Comparison of ENCODE assay signal across 8 cellular contexts in genomic region chr6:27630727-27631613, GRCh38.
DNase-seq lines count a peak whose midpoint lies in the region; ATAC-seq and TF ChIP-seq lines count a peak whose summit lies in the region.

No MANE protein-coding gene starts in this region.

- no peaks in the 10 kb centered on the region for H3K27me3 ChIP-seq in HAP-1 (ENCODE audit: low read depth)
- H3K27me3 ChIP-seq in testis, result no peaks in the 10 kb centered on the region
- H3K27me3 ChIP-seq in tibial nerve, result peaks cover 0 to 27% of the 10 kb centered on the region in 2 donors

- TF ChIP-seq POLR2A in testis (IDR thresholded peaks at IDR 0.05), result no peak
- TF ChIP-seq POLR2A in tibial nerve (IDR thresholded peaks at IDR 0.05), result no peak

- no peaks in the 10 kb centered on the region for H3K36me3 ChIP-seq in HAP-1 (replicated peaks)
- no peaks in the 10 kb centered on the region for H3K36me3 ChIP-seq in testis (ENCODE audit: low read depth, missing control alignments)
- no peaks in the 10 kb centered on the region for H3K36me3 ChIP-seq in tibial nerve

- DNase-seq in Ammon's horn (ENCODE audit: low spot score), result peak; percentile 58
- DNase-seq in HAP-1 (ENCODE audit: low spot score in 2 of 2), result peak; percentile 79 to 89
- peak; percentile 66 for DNase-seq in RPMI7951 (ENCODE audit: low read depth)
- DNase-seq in cardiac fibroblast (ENCODE audit: low read depth in 2 of 2), result peak; percentile 58 to 85
- DNase-seq in midbrain (lab: John Stamatoyannopoulos, UW), result peak; percentile 15
- peak; percentile 84 for DNase-seq in testis
- no peak for DNase-seq in tibial nerve (ENCODE audit: low spot score in 2 of 2)

- H3K4me1 ChIP-seq in HAP-1 (peaks cover 3% of the 10 kb centered on the region; the same call in 1 of the 2 replicates), testis (no peaks in the 10 kb centered on the region), tibial nerve (peaks cover 0 to 11% (median 0%) of the 10 kb centered on the region in 4 donors)

- TF ChIP-seq CTCF in cardiac fibroblast (IDR thresholded peaks at IDR 0.05; ENCODE audit: low read depth, low read length) (peak; percentile 28), testis (IDR thresholded peaks at IDR 0.05) (no peak), tibial nerve (IDR thresholded peaks at IDR 0.05) (no peak)

- no peaks in the 10 kb centered on the region; the same call in 1 of the 2 replicates for H3K9me3 ChIP-seq in HAP-1
- H3K9me3 ChIP-seq in testis, result no peaks in the 10 kb centered on the region
- H3K9me3 ChIP-seq in tibial nerve, result peaks cover 0 to 4% (median 0%) of the 10 kb centered on the region in 4 donors

- H3K27ac ChIP-seq in testis, result peak overlapping the region; percentile 30 to 47
- no peak overlapping the region for H3K27ac ChIP-seq in tibial nerve

- TF ChIP-seq EP300 in tibial nerve (IDR thresholded peaks at IDR 0.05), result no peak

- intact Hi-C loops in testis (cut with DNase I; ENCODE audit: low total_unique reads), result no loop called here

- in situ Hi-C loops in HAP-1 (cut with MboI; ENCODE audit: low sequenced_read_pairs), result no loop called here

- H3K4me3 ChIP-seq in HAP-1 (peak overlapping the region; percentile 45), cardiac fibroblast (replicated peaks in 1 of 2; ENCODE audit: low read depth in 2 of 2, low read length in 2 of 2) (peak overlapping the region; percentile 25 to 61), testis (peak overlapping the region; percentile 26 to 56), tibial nerve (peak overlapping the region in 1 of 4 donors; percentile 29)

- no peak for ATAC-seq in HG02981 (IDR thresholded peaks at IDR 0.05; ENCODE audit: unreplicated experiment)

- 2 to 3% methylated on average over 45 to 51 of the region's 51 CpGs for WGBS in testis, 2 donors
- 2% methylated on average over 50 to 51 of the region's 51 CpGs for WGBS in tibial nerve, 2 donors

Comparison
In these comparisons a context has a peak if more than half of its experiments do, and no peak if none do; other contexts are left out.
1. DNase-seq: peak in Ammon's horn (single experiment), HAP-1 (2 of 2), RPMI7951 (single experiment), cardiac fibroblast (2 of 2), midbrain (single experiment) and testis (single experiment); none in tibial nerve (0 of 2).
2. H3K27ac ChIP-seq: peak in testis (2 of 2); none in tibial nerve (0 of 4).